10 cellular contexts compared by ENCODE assay signal in genomic region chr9:35909687-35910612, GRCh38. TPM values are rescaled to one million over a fixed set of nuclear protein-coding genes. Genes with fewer than 3 reads are reported as not detected.
DNase-seq lines count a peak whose midpoint lies in the region; ATAC-seq and TF ChIP-seq lines count a peak whose summit lies in the region.
"Had no signal": no experiment of that assay in that cellular context is flagged by ENCODE, and none has a peak within 500 bp of the region (broad histone marks: within the 10 kb centered on the region; RNA-seq: fewer than 3 reads in every experiment).

No MANE protein-coding gene starts in this region.

- H3K18ac ChIP-seq in trophoblast cell (ENCODE audit: low read length): peak overlapping the region; percentile 32

- peak overlapping the region; percentile 67 for H4K91ac ChIP-seq in trophoblast cell (ENCODE audit: low read depth, low read length)

- peaks cover 23% of the 10 kb centered on the region for H3K79me1 ChIP-seq in trophoblast cell (ENCODE audit: low read length)

- no peak for DNase-seq in WERI-Rb-1
- peak in 4 of 5 donors; percentile 35 to 79 (median 62) for DNase-seq in heart left ventricle
- no peak for DNase-seq in trophoblast cell
- no peak for DNase-seq in NCI-H446 (lab: John Stamatoyannopoulos, UW)
- no peak for DNase-seq in G401 (ENCODE audit: low spot score)
- no peak for DNase-seq in CD14-positive monocyte (ENCODE audit: low spot score)
- DNase-seq: C1 segment of cervical spinal cord had no signal

- no peak overlapping the region for H3K27ac Mint-ChIP-seq in CD14-positive monocyte

- peaks cover 3% of the 10 kb centered on the region for H3K79me2 ChIP-seq in trophoblast cell (ENCODE audit: control insufficient read depth, insufficient read depth, low read length, poor library complexity)

- H3K9me3 ChIP-seq in BLaER1 (no peaks in the 10 kb centered on the region), WERI-Rb-1 (ENCODE audit: severe bottlenecking) (no peaks in the 10 kb centered on the region), heart left ventricle (no peaks in the 10 kb centered on the region), trophoblast cell (ENCODE audit: insufficient read depth, low read depth, low read length) (peaks cover 2% of the 10 kb centered on the region)

- H3K27ac ChIP-seq in BLaER1: no peak overlapping the region
- H3K27ac ChIP-seq in WERI-Rb-1: no peak overlapping the region
- H3K27ac ChIP-seq in heart left ventricle: peak overlapping the region; percentile 87 to 98 (median 95)
- H3K27ac ChIP-seq in trophoblast cell (ENCODE audit: low read depth, low read length): no peak overlapping the region

- TF ChIP-seq CTCF in WERI-Rb-1 (IDR thresholded peaks at IDR 0.05; ENCODE audit: low read depth, low read length): 0 out of 2 replicates have a peak, but pooled peaks have one; percentile 1
- TF ChIP-seq CTCF in heart left ventricle (IDR thresholded peaks at IDR 0.05): peak in 1 of 12 donors; percentile 7
- no peak for TF ChIP-seq CTCF in CD14-positive monocyte (IDR thresholded peaks at IDR 0.05)

- H3K4me3 ChIP-seq in BLaER1 (no peak overlapping the region), WERI-Rb-1 (ENCODE audit: low read depth, low read length) (no peak overlapping the region), heart left ventricle (peak overlapping the region; percentile 9 to 59 (median 50)), trophoblast cell (ENCODE audit: low read depth, low read length) (no peak overlapping the region)

- H3K36me3 Mint-ChIP-seq in CD14-positive monocyte: no peaks in the 10 kb centered on the region

- peak overlapping the region; percentile 74 for H2BK12ac ChIP-seq in trophoblast cell (ENCODE audit: low read length)

- H2BK5ac ChIP-seq in trophoblast cell (ENCODE audit: low read depth, low read length, poor library complexity): no peak overlapping the region

- 42 to 72% (median 66%) methylated on average over 10 to 34 of the region's 34 CpGs for WGBS in heart left ventricle, 4 donors
- WGBS in trophoblast cell (ENCODE audit: extremely low coverage, insufficient coverage, insufficient read length): no CpG with 5 or more reads among the region's 34 CpGs

- H2AFZ ChIP-seq in trophoblast cell (ENCODE audit: insufficient read depth, low read length, poor library complexity): no peak overlapping the region

- peak overlapping the region; percentile 32 for H3K14ac ChIP-seq in trophoblast cell (ENCODE audit: low read length)

- H3K4me2 ChIP-seq in BLaER1 (peak overlapping the region; percentile 31), trophoblast cell (ENCODE audit: low read length) (no peak overlapping the region)

- in situ Hi-C loops in G401 (cut with HindIII; ENCODE audit: low sequenced_read_pairs): no loop called here

- no peak overlapping the region for H3K4me3 Mint-ChIP-seq in CD14-positive monocyte

- peak overlapping the region; percentile 42 for H4K8ac ChIP-seq in trophoblast cell (ENCODE audit: low read depth, low read length)

- H3K27me3 ChIP-seq in BLaER1 (no peaks in the 10 kb centered on the region), WERI-Rb-1 (ENCODE audit: insufficient read depth, low read depth, severe bottlenecking) (no peaks in the 10 kb centered on the region), heart left ventricle (no peaks in the 10 kb centered on the region), trophoblast cell (ENCODE audit: insufficient read depth, low read length) (no peaks in the 10 kb centered on the region)

- peaks cover 0 to 2% (median 0%) of the 10 kb centered on the region in 7 donors for H3K9me3 Mint-ChIP-seq in CD14-positive monocyte

- H3K27me3 Mint-ChIP-seq in CD14-positive monocyte (ENCODE audit: low read depth in 3 of 3): peaks cover 0 to 8% (median 2%) of the 10 kb centered on the region in 3 donors

- H3K4me1 ChIP-seq in BLaER1 (peaks cover 54% of the 10 kb centered on the region), heart left ventricle (peaks cover 13 to 92% (median 75%) of the 10 kb centered on the region in 12 donors), trophoblast cell (ENCODE audit: control insufficient read depth in 1 of 2, insufficient read depth in 2 of 2, low read length in 2 of 2) (peaks cover 42 to 57% of the 10 kb centered on the region in 2 experiments)

- TF ChIP-seq POLR2A in heart left ventricle (IDR thresholded peaks at IDR 0.05): peak in 1 of 2 donors; percentile 47

- H2AK5ac ChIP-seq in trophoblast cell (ENCODE audit: low read length): peak overlapping the region; percentile 21

- H3K9ac ChIP-seq in BLaER1 (no peak overlapping the region), trophoblast cell (ENCODE audit: low read length) (no peak overlapping the region)

- no peaks in the 10 kb centered on the region for H4K20me1 ChIP-seq in BLaER1

- no peaks in the 10 kb centered on the region for H3K36me3 ChIP-seq in BLaER1
- no peaks in the 10 kb centered on the region for H3K36me3 ChIP-seq in WERI-Rb-1
- no peaks in the 10 kb centered on the region for H3K36me3 ChIP-seq in heart left ventricle
- no peaks in the 10 kb centered on the region for H3K36me3 ChIP-seq in trophoblast cell (ENCODE audit: control insufficient read depth in 1 of 2, insufficient read depth in 2 of 2, low read length in 2 of 2)

- no peak overlapping the region for H3K4ac ChIP-seq in trophoblast cell (ENCODE audit: low read depth, low read length)

- H3K4me1 Mint-ChIP-seq in CD14-positive monocyte: peaks cover 43% of the 10 kb centered on the region

- no peak overlapping the region for H4K12ac ChIP-seq in trophoblast cell (ENCODE audit: low read depth, low read length)

- H2BK120ac ChIP-seq in trophoblast cell (ENCODE audit: insufficient read depth, low read length, poor library complexity): no peak overlapping the region

- no peak overlapping the region for H3K23ac ChIP-seq in trophoblast cell (ENCODE audit: low read length)

- ATAC-seq in heart left ventricle (peak in 3 of 4 donors; percentile 1 to 12 (median 5)), HG02870 (IDR thresholded peaks at IDR 0.05; ENCODE audit: unreplicated experiment) (no peak)

- intact Hi-C loops in heart left ventricle (cut with DNase I) (loop anchor here in 2 of 10 donors (5.0 kb wide), 2 partner anchors 37 to 112 kb away; no protein-coding TSS in a partner anchor), CD14-positive monocyte (cut with micrococcal nuclease) (loop anchor here in 1 of 2 donors (10.0 kb wide), 1 partner anchor 55 kb away; no protein-coding TSS in a partner anchor)

RNA-seq across cellular contexts. Expression of gene SPAAR, which starts 0.7 kb away (rescaled TPM):
- 10 to 100 TPM in 2 of 9 donors, 1 to 10 TPM in 7; 4.1 to 10.3 (median 6.8) TPM for total RNA-seq in heart left ventricle
- 10 to 100 TPM in 1 of 2 donors, 1 to 10 TPM in 1; 7.4 to 11.3 TPM for polyA plus RNA-seq in heart left ventricle
- polyA plus RNA-seq in trophoblast cell (2013): 0.11 TPM in 2 replicates
- 2.6 and 3.5 TPM in 2 replicates for total RNA-seq in G401 (2014; rRNA removed; shearing (Covaris generic))
- not detected for polyA plus RNA-seq in CD14-positive monocyte
- total RNA-seq: mononuclear cell had no signal

RNA-seq across cellular contexts. Expression of gene HRCT1, which starts 3.9 kb away (rescaled TPM):
- 1 to 10 TPM in 8 of 9 donors, under 1 TPM in 1; 0.97 to 9.5 (median 4.4) TPM for total RNA-seq in heart left ventricle
- polyA plus RNA-seq in heart left ventricle (1 to 10 TPM; 3.7 to 6.3 TPM), CD14-positive monocyte (not detected)
- polyA plus RNA-seq in trophoblast cell (2013): 0.07 and 0.14 TPM in 2 replicates
- total RNA-seq in G401 (2014; rRNA removed; shearing (Covaris generic)): not detected in 2 replicates
- total RNA-seq: mononuclear cell had no signal

RNA-seq across cellular contexts. Expression of gene OR13J1, which starts 39.7 kb away (rescaled TPM):
- not detected for total RNA-seq in heart left ventricle
- not detected for polyA plus RNA-seq in heart left ventricle
- polyA plus RNA-seq in trophoblast cell (2013): not detected in 2 replicates
- not detected in 2 replicates for total RNA-seq in G401 (2014; rRNA removed; shearing (Covaris generic))
- not detected for polyA plus RNA-seq in CD14-positive monocyte
- total RNA-seq: mononuclear cell had no signal

RNA-seq across cellular contexts. Expression of gene OR2S2, which starts 48.0 kb away (rescaled TPM):
- not detected for total RNA-seq in heart left ventricle
- polyA plus RNA-seq in heart left ventricle (not detected), CD14-positive monocyte (not detected)
- polyA plus RNA-seq in trophoblast cell (2013): not detected in 2 replicates
- not detected in 2 replicates for total RNA-seq in G401 (2014; rRNA removed; shearing (Covaris generic))
- total RNA-seq: mononuclear cell had no signal

Comparison
In these comparisons a context has a peak if more than half of its experiments do, and no peak if none do; other contexts are left out.
1. H3K27ac ChIP-seq: peak in heart left ventricle (12 of 12); none in BLaER1 (single experiment), WERI-Rb-1 (single experiment) and trophoblast cell (single experiment).
2. H3K4me3 ChIP-seq: peak in heart left ventricle (12 of 12); none in BLaER1 (single experiment), WERI-Rb-1 (single experiment) and trophoblast cell (single experiment).
3. DNase-seq: peak in heart left ventricle (4 of 5); none in WERI-Rb-1 (single experiment), trophoblast cell (0 of 2), NCI-H446 (0 of 2), G401 (single experiment) and CD14-positive monocyte (single experiment).